17 cellular contexts compared by ENCODE assay signal in genomic region chr5:76522103-76522942, GRCh38.
DNase-seq lines count a peak whose midpoint lies in the region; ATAC-seq and TF ChIP-seq lines count a peak whose summit lies in the region.
"Had no signal": no experiment of that assay in that cellular context is flagged by ENCODE, and none has a peak within 500 bp of the region (broad histone marks: within the 10 kb centered on the region; RNA-seq: fewer than 3 reads in every experiment).

No MANE protein-coding gene starts in this region.

- ATAC-seq in CD4-positive, alpha-beta T cell (ENCODE audit: poor library complexity), result no peak
- no peak for ATAC-seq in activated naive CD8-positive, alpha-beta T cell treated with anti-CD3 and anti-CD28 coated beads, Interleukin-2, amount 50 U/mL, for 24 hours
- no peak for ATAC-seq in natural killer cell treated with Interleukin-12 subunit alpha and Interleukin-12 subunit beta and Interleukin-15 and Interleukin-18, amount 100 ng/mL, for 72 hours
- ATAC-seq in HG02610 (IDR thresholded peaks at IDR 0.05; ENCODE audit: unreplicated experiment), result no peak
- ATAC-seq in GM19455 (IDR thresholded peaks at IDR 0.05; ENCODE audit: unreplicated experiment), result no peak
- ATAC-seq: Panc1 had no signal

- peaks cover 12% of the 10 kb centered on the region for H3K36me3 Mint-ChIP-seq in CD4-positive, alpha-beta T cell (ENCODE audit: low read depth)
- peaks cover 9% of the 10 kb centered on the region for H3K36me3 Mint-ChIP-seq in activated naive CD8-positive, alpha-beta T cell treated with anti-CD3 and anti-CD28 coated beads, Interleukin-2, amount 50 U/mL, for 24 hours (ENCODE audit: low read depth)
- no peaks in the 10 kb centered on the region for H3K36me3 Mint-ChIP-seq in natural killer cell treated with Interleukin-12 subunit alpha and Interleukin-12 subunit beta and Interleukin-15 and Interleukin-18, amount 100 ng/mL, for 72 hours

- no peaks in the 10 kb centered on the region for H3K27me3 ChIP-seq in CD4-positive, alpha-beta T cell (ENCODE audit: control insufficient read depth, insufficient read depth, low read length)
- H3K27me3 ChIP-seq: BE2C, upper lobe of left lung had no signal

- H3K27ac ChIP-seq in CD4-positive, alpha-beta T cell (ENCODE audit: low read depth, low read length), result no peak overlapping the region
- H3K27ac ChIP-seq: GM23248, upper lobe of left lung had no signal

- no peak for DNase-seq in CD4-positive, alpha-beta T cell
- DNase-seq in GM20000 (ENCODE audit: low spot score) (peak; percentile 13), NCI-H146 treated with DMSO at 0.1 percent for 48 hours (lab: John Stamatoyannopoulos, UW; ENCODE audit: unreplicated experiment) (no peak)
- no peak for DNase-seq in activated naive CD8-positive, alpha-beta T cell treated with anti-CD3 and anti-CD28 coated beads, Interleukin-2, amount 50 U/mL, for 24 hours
- DNase-seq in natural killer cell treated with Interleukin-12 subunit alpha and Interleukin-12 subunit beta and Interleukin-15 and Interleukin-18, amount 100 ng/mL, for 72 hours (ENCODE audit: low spot score), result no peak
- DNase-seq: BE2C, islet precursor cell, KG1, NCI-H1436 treated with DMSO at 0.1 percent for 48 hours, NCI-H524, posterior cingulate gyrus, SW 1271, upper lobe of left lung had no signal

- H3K9me3 ChIP-seq in CD4-positive, alpha-beta T cell (ENCODE audit: control insufficient read depth, low read length), result no peaks in the 10 kb centered on the region
- H3K9me3 ChIP-seq: BE2C had no signal

- intact Hi-C loops in CD4-positive, alpha-beta T cell (cut with DNase I, micrococcal nuclease), result no loop called here

- H3K9me3 Mint-ChIP-seq in CD4-positive, alpha-beta T cell, result no peaks in the 10 kb centered on the region
- H3K9me3 Mint-ChIP-seq in activated naive CD8-positive, alpha-beta T cell treated with anti-CD3 and anti-CD28 coated beads, Interleukin-2, amount 50 U/mL, for 24 hours, result peaks cover 5% of the 10 kb centered on the region
- H3K9me3 Mint-ChIP-seq in natural killer cell treated with Interleukin-12 subunit alpha and Interleukin-12 subunit beta and Interleukin-15 and Interleukin-18, amount 100 ng/mL, for 72 hours, result no peaks in the 10 kb centered on the region

- no peaks in the 10 kb centered on the region for H3K27me3 Mint-ChIP-seq in CD4-positive, alpha-beta T cell
- no peaks in the 10 kb centered on the region for H3K27me3 Mint-ChIP-seq in activated naive CD8-positive, alpha-beta T cell treated with anti-CD3 and anti-CD28 coated beads, Interleukin-2, amount 50 U/mL, for 24 hours
- no peaks in the 10 kb centered on the region for H3K27me3 Mint-ChIP-seq in natural killer cell treated with Interleukin-12 subunit alpha and Interleukin-12 subunit beta and Interleukin-15 and Interleukin-18, amount 100 ng/mL, for 72 hours

- no peak for TF ChIP-seq CTCF in CD4-positive, alpha-beta T cell (IDR thresholded peaks at IDR 0.05)
- no peak for TF ChIP-seq CTCF in GM20000 (IDR thresholded peaks at IDR 0.05; ENCODE audit: extremely low read depth, missing control alignments)

- CTCF ChIA-PET in CD4-positive, alpha-beta T cell (lab: Charles Lee), result interaction anchor here (1.4 to 2.0 kb wide), 3 partner anchors 25 to 119 kb away, joined by 3 to 6 read pairs (median 3); partner anchors contain the start of gene IQGAP2

- POLR2A ChIA-PET in CD4-positive, alpha-beta T cell (lab: Charles Lee), result interaction anchor here (1.1 kb wide), 1 partner anchor 20 kb away, joined by 4 read pairs; no protein-coding TSS in a partner anchor

- H3K4me3 Mint-ChIP-seq in CD4-positive, alpha-beta T cell, result no peak overlapping the region
- no peak overlapping the region for H3K4me3 Mint-ChIP-seq in activated naive CD8-positive, alpha-beta T cell treated with anti-CD3 and anti-CD28 coated beads, Interleukin-2, amount 50 U/mL, for 24 hours
- H3K4me3 Mint-ChIP-seq in natural killer cell treated with Interleukin-12 subunit alpha and Interleukin-12 subunit beta and Interleukin-15 and Interleukin-18, amount 100 ng/mL, for 72 hours, result peak overlapping the region; percentile 74

- H3K27ac Mint-ChIP-seq in CD4-positive, alpha-beta T cell, result peak overlapping the region; percentile 54
- peak overlapping the region; percentile 95 for H3K27ac Mint-ChIP-seq in activated naive CD8-positive, alpha-beta T cell treated with anti-CD3 and anti-CD28 coated beads, Interleukin-2, amount 50 U/mL, for 24 hours
- H3K27ac Mint-ChIP-seq in natural killer cell treated with Interleukin-12 subunit alpha and Interleukin-12 subunit beta and Interleukin-15 and Interleukin-18, amount 100 ng/mL, for 72 hours, result peak overlapping the region; percentile 87 to 99

- peaks cover 78% of the 10 kb centered on the region for H3K4me1 Mint-ChIP-seq in CD4-positive, alpha-beta T cell (ENCODE audit: low read depth)
- H3K4me1 Mint-ChIP-seq in activated naive CD8-positive, alpha-beta T cell treated with anti-CD3 and anti-CD28 coated beads, Interleukin-2, amount 50 U/mL, for 24 hours, result peaks cover 81% of the 10 kb centered on the region
- peaks cover 57 to 67% of the 10 kb centered on the region in 2 donors for H3K4me1 Mint-ChIP-seq in natural killer cell treated with Interleukin-12 subunit alpha and Interleukin-12 subunit beta and Interleukin-15 and Interleukin-18, amount 100 ng/mL, for 72 hours (ENCODE audit: low read depth in 2 of 2)
